Comparison of ENCODE assay signal across 16 cellular contexts in the genomic region with DNA sequence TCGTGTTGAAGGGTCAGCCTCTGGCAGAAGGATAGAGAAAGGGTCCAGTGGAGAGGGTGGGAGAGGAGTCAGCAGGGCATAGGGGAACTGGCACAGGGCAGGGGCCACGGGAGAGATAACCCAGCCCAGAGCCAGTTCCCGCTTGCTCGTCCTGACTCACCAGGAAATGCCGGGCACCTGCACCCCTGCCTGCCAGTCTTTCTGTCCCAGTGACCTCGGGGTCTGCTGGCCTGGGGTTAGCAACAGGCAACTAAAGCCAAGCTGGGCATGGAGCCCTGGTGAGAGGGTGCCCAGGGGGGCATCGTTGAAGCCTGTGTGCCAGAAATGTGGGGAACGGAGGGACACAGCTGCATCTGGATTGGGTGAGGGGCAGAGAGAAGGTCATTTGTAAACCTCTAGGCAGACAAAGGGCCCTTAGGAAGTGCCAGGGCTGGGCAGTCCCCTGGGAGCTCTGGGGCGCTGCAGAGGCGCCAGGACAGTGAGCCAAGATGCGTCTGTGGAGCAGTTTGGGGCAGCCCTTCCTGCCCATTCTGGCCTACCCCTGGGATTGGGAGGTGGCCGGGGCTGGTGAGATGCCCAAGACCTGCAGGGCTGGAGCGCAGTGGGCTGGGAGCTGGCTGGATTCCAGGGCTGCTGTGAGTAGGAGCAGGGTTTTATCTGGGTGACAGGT. TPM values are rescaled to one million over a fixed set of nuclear protein-coding genes. Genes with fewer than 3 reads are reported as not detected.
A peak's percentile ranks its signal among the peaks of the same experiment; 100 is the strongest.
DNase-seq lines count a peak whose midpoint lies in the region; ATAC-seq, FAIRE-seq and TF ChIP-seq lines count a peak whose summit lies in the region.
"Had no signal": no experiment of that assay in that cellular context is flagged by ENCODE, and none has a peak within 500 bp of the region (broad histone marks: within the 10 kb centered on the region; RNA-seq: fewer than 3 reads in every experiment).

No MANE protein-coding gene starts in this region.

- H3K27me3 Mint-ChIP-seq in HFFc6 (ENCODE audit: insufficient read depth), result peaks cover 2% of the 10 kb centered on the region; the same call in 1 of the 2 replicates

- peak overlapping the region; percentile 18 for H3K4me2 ChIP-seq in skeletal muscle satellite cell (ENCODE audit: low read length)

- peaks cover 5% of the 10 kb centered on the region; the same call in 1 of the 2 replicates for H3K36me3 Mint-ChIP-seq in HFFc6 (ENCODE audit: low read depth)
- H3K36me3 Mint-ChIP-seq: immature natural killer cell; naive thymus-derived CD8-positive, alpha-beta T cell had no signal

- H3K9ac ChIP-seq in skeletal muscle satellite cell (ENCODE audit: low read depth, low read length), result no peak overlapping the region

- H3K9me3 Mint-ChIP-seq in HFFc6, result no peaks in the 10 kb centered on the region
- H3K9me3 Mint-ChIP-seq: immature natural killer cell had no signal

- intact Hi-C loops in head of caudate nucleus (cut with DNase I), result no loop called here

- no peak for TF ChIP-seq CTCF in HFFc6 (IDR thresholded peaks at IDR 0.05)

- no peaks in the 10 kb centered on the region for H3K36me3 ChIP-seq in skeletal muscle satellite cell (ENCODE audit: insufficient read depth, low read length)

- ATAC-seq in HG02610 (IDR thresholded peaks at IDR 0.05; ENCODE audit: unreplicated experiment), result no peak
- ATAC-seq: GM12878; naive thymus-derived CD8-positive, alpha-beta T cell had no signal

- DNase-seq in HFFc6 (no peak), RCC 7860 (ENCODE audit: low spot score) (peak; percentile 26), head of caudate nucleus (peak in 30 of 42 donors; percentile 15 to 80 (median 54)), EL (no peak), SIG-M5 (lab: John Stamatoyannopoulos, UW) (no peak)
- DNase-seq in NK-92 treated with Interleukin-12 subunit alpha and Interleukin-12 subunit beta, amount 100 ng/mL, for 24 hours (lab: John Stamatoyannopoulos, UW), result no peak
- DNase-seq: activated CD4-positive, alpha-beta T cell treated with anti-CD3 and anti-CD28 coated beads for 1 hour; immature natural killer cell; NCI-H524 treated with DMSO at 0.1 percent for 48 hours; stimulated activated naive CD4-positive, alpha-beta T cell had no signal

- no peak overlapping the region for H3K4me3 ChIP-seq in skeletal muscle satellite cell (ENCODE audit: low read length)
- H3K4me3 ChIP-seq: GM12878, SK-N-MC had no signal

- no peak for FAIRE-seq in RCC 7860 (lab: Jason Lieb, UNC)
- FAIRE-seq: D721Med, GM12878 had no signal

- H3K4me3 Mint-ChIP-seq in HFFc6, result no peak overlapping the region
- H3K4me3 Mint-ChIP-seq: immature natural killer cell; naive thymus-derived CD8-positive, alpha-beta T cell had no signal

- H3K9me3 ChIP-seq in skeletal muscle satellite cell (replicated peaks; ENCODE audit: low read length), result no peaks in the 10 kb centered on the region

- peak overlapping the region; percentile 48; the same call in 1 of the 2 replicates for H3K27ac Mint-ChIP-seq in HFFc6
- H3K27ac Mint-ChIP-seq: immature natural killer cell had no signal

- H3K4me1 ChIP-seq in skeletal muscle satellite cell (ENCODE audit: control insufficient read depth, insufficient read depth, low read length), result peaks cover 35% of the 10 kb centered on the region

- peaks cover 45% of the 10 kb centered on the region for H3K27me3 ChIP-seq in skeletal muscle satellite cell (ENCODE audit: control insufficient read depth, insufficient read depth, low read length)

- H3K4me1 Mint-ChIP-seq in HFFc6 (ENCODE audit: low read depth), result peaks cover 31% of the 10 kb centered on the region
- H3K4me1 Mint-ChIP-seq: immature natural killer cell had no signal

RNA-seq across cellular contexts. Expression of gene TNFAIP2, which starts 5.5 kb away (rescaled TPM):
- total RNA-seq in HFFc6 (2021; fragmentation: NEBNext Ultra II Directional; extraction: Animal tissue kit (Norgen Biotek cat#: 25700)), result 10 to 100 TPM; 44.7 to 59.6 (median 46.4) TPM
- total RNA-seq in skeletal muscle satellite cell (2012; rRNA removed), result 104 and 119 TPM in 2 replicates

RNA-seq across cellular contexts. Expression of gene EXOC3L4, which starts 34.2 kb away (rescaled TPM):
- under 1 TPM in 1 of 6 experiments, not detected in 5; 0.45 TPM for total RNA-seq in HFFc6 (2021; fragmentation: NEBNext Ultra II Directional; extraction: Animal tissue kit (Norgen Biotek cat#: 25700))
- not detected in 2 replicates for total RNA-seq in skeletal muscle satellite cell (2012; rRNA removed)
- total RNA-seq: GM12878; naive thymus-derived CD8-positive, alpha-beta T cell had no signal

RNA-seq across cellular contexts. Expression of gene LBHD2, which starts 44.8 kb away (rescaled TPM):
- not detected for total RNA-seq in HFFc6 (2021; fragmentation: NEBNext Ultra II Directional; extraction: Animal tissue kit (Norgen Biotek cat#: 25700))
- total RNA-seq in skeletal muscle satellite cell (2012; rRNA removed), result not detected in 2 replicates
- total RNA-seq: GM12878; naive thymus-derived CD8-positive, alpha-beta T cell had no signal

Comparison
In these comparisons a context has a peak if more than half of its experiments do, and no peak if none do; other contexts are left out.
1. DNase-seq: peak in RCC 7860 (single experiment) and head of caudate nucleus (30 of 42); none in HFFc6 (single experiment), EL (single experiment), NK-92 treated with Interleukin-12 subunit alpha and Interleukin-12 subunit beta, amount 100 ng/mL, for 24 hours (single experiment) and SIG-M5 (single experiment).